35 cellular contexts compared by ENCODE assay signal in the genomic region with DNA sequence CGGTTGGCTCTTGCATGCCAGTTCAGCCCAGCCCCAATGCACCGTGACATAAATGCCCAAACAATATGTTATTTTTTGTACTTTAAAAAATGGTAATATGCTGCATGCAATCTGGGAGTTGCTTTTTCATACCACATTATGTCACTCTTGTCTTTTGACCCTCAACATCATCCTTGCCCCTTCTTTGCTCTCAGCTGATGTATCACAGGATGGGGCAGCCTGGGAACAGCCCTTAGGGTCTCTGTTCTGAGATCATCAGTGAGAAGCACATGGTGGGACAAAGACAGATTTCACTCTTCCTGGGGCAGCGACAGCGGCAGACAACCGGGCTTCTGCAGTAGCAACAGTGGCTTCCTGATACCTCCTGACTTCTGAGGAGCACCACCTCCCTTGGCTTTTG.
"Had no signal": no experiment of that assay in that cellular context is flagged by ENCODE, and none has a peak within 500 bp of the region (broad histone marks: within the 10 kb centered on the region; RNA-seq: fewer than 3 reads in every experiment).

No MANE protein-coding gene starts in this region.

- H3K27ac ChIP-seq: adrenal gland, brain microvascular endothelial cell, VCaP had no signal

- H3K27me3 ChIP-seq: adrenal gland, body of pancreas, breast epithelium had no signal

- H3K4me3 ChIP-seq: adrenal gland, body of pancreas had no signal

- H3K4me1 Mint-ChIP-seq: activated CD4-positive, alpha-beta T cell treated with anti-CD3 and anti-CD28 coated beads, Interleukin-2, amount 10 ng/mL, durations not matched to agents 24 days and 14 days; activated naive CD8-positive, alpha-beta T cell treated with anti-CD3 and anti-CD28 coated beads for 36 hours; activated T-helper 17 cell treated with anti-CD3 and anti-CD28 coated beads, Interleukin-2, amount 50 U/mL, for 72 hours had no signal

- H3K4me1 ChIP-seq: adrenal gland, body of pancreas, breast epithelium had no signal

- H3K27ac Mint-ChIP-seq: activated B cell treated with CpG ODN at 0.5 μM for 24 hours; activated CD4-positive, alpha-beta memory T cell treated with anti-CD3 and anti-CD28 coated beads for 36 hours; activated CD4-positive, alpha-beta T cell treated with anti-CD3 and anti-CD28 coated beads, Interleukin-2, amount 10 ng/mL, durations not matched to agents 24 days and 14 days; activated CD8-positive, alpha-beta T cell treated with anti-CD3 and anti-CD28 coated beads for 36 hours; activated naive CD4-positive, alpha-beta T cell treated with anti-CD3 and anti-CD28 coated beads for 36 hours; activated naive CD4-positive, alpha-beta T cell treated with anti-CD3 and anti-CD28 coated beads, Interleukin-2, amount 50 U/mL, for 72 hours; activated naive CD8-positive, alpha-beta T cell treated with anti-CD3 and anti-CD28 coated beads for 36 hours; activated T-cell treated with anti-CD3 and anti-CD28 coated beads, Interleukin-2, amount 50 U/mL, for 72 hours; activated T-helper 1 cell treated with anti-CD3 and anti-CD28 coated beads, Interleukin-12 subunit alpha, Interleukin-12 subunit beta, Interleukin-2, Interleukin-4 antibody, amounts not matched to agents 30 ng/mL and 10 ng/mL and 1 ng/mL, durations not matched to agents 14 hours and 24 hours and 36 hours; activated T-helper 17 cell treated with anti-CD3 and anti-CD28 coated beads, Interleukin-2, amount 50 U/mL, for 72 hours; T-helper 1 cell treated with Interleukin-12 subunit alpha and Interleukin-12 subunit beta and Interleukin-4 antibody, amounts not matched to agents 30 μg/mL and 1 μg/mL, for 36 hours; T-helper 2 cell treated with Interferon-gamma antibody and Interleukin-4, amounts not matched to agents 5 μg/mL and 100 μg/mL, for 36 hours had no signal

- H3K4me3 Mint-ChIP-seq: activated B cell treated with CpG ODN at 0.5 μM for 24 hours; activated CD4-positive, alpha-beta memory T cell treated with anti-CD3 and anti-CD28 coated beads for 36 hours; activated CD4-positive, alpha-beta T cell treated with anti-CD3 and anti-CD28 coated beads, Interleukin-2, amount 10 ng/mL, durations not matched to agents 24 days and 14 days; activated CD8-positive, alpha-beta T cell treated with anti-CD3 and anti-CD28 coated beads for 36 hours; activated naive CD4-positive, alpha-beta T cell treated with anti-CD3 and anti-CD28 coated beads for 36 hours; activated naive CD8-positive, alpha-beta T cell treated with anti-CD3 and anti-CD28 coated beads for 36 hours; activated T-cell treated with anti-CD3 and anti-CD28 coated beads, Interleukin-2, amount 50 U/mL, for 4 hours; activated T-cell treated with anti-CD3 and anti-CD28 coated beads, Interleukin-2, amount 50 U/mL, for 72 hours; activated T-helper 1 cell treated with anti-CD3 and anti-CD28 coated beads, Interleukin-12 subunit alpha, Interleukin-12 subunit beta, Interleukin-2, Interleukin-4 antibody, amounts not matched to agents 30 ng/mL and 10 ng/mL and 1 ng/mL, durations not matched to agents 14 hours and 24 hours and 36 hours; activated T-helper 17 cell treated with anti-CD3 and anti-CD28 coated beads, Interleukin-2, amount 50 U/mL, for 72 hours; T-helper 1 cell treated with Interleukin-12 subunit alpha and Interleukin-12 subunit beta and Interleukin-4 antibody, amounts not matched to agents 30 μg/mL and 1 μg/mL, for 36 hours; T-helper 2 cell treated with Interferon-gamma antibody and Interleukin-4, amounts not matched to agents 5 μg/mL and 100 μg/mL, for 36 hours had no signal

- H3K36me3 Mint-ChIP-seq: activated CD4-positive, alpha-beta memory T cell treated with anti-CD3 and anti-CD28 coated beads for 36 hours; activated naive CD4-positive, alpha-beta T cell treated with anti-CD3 and anti-CD28 coated beads, Interleukin-2, amount 50 U/mL, for 72 hours; activated naive CD8-positive, alpha-beta T cell treated with anti-CD3 and anti-CD28 coated beads for 36 hours had no signal

- ATAC-seq: activated CD8-positive, alpha-beta T cell treated with anti-CD3 and anti-CD28 coated beads for 36 hours; activated naive CD4-positive, alpha-beta T cell treated with anti-CD3 and anti-CD28 coated beads, Interleukin-2, amount 50 U/mL, for 72 hours; activated T-cell treated with anti-CD3 and anti-CD28 coated beads, Interleukin-2, amount 50 U/mL, for 4 hours; activated T-cell treated with anti-CD3 and anti-CD28 coated beads, Interleukin-2, amount 50 U/mL, for 72 hours; activated T-helper 17 cell treated with anti-CD3 and anti-CD28 coated beads, Interleukin-2, amount 50 U/mL, for 72 hours had no signal

- H3K9me3 Mint-ChIP-seq: activated CD4-positive, alpha-beta T cell treated with anti-CD3 and anti-CD28 coated beads, Interleukin-2, amount 10 ng/mL, durations not matched to agents 24 days and 14 days; activated CD8-positive, alpha-beta T cell treated with anti-CD3 and anti-CD28 coated beads for 36 hours; activated T-helper 1 cell treated with anti-CD3 and anti-CD28 coated beads, Interleukin-12 subunit alpha, Interleukin-12 subunit beta, Interleukin-2, Interleukin-4 antibody, amounts not matched to agents 30 ng/mL and 10 ng/mL and 1 ng/mL, durations not matched to agents 14 hours and 24 hours and 36 hours; activated T-helper 17 cell treated with anti-CD3 and anti-CD28 coated beads, Interleukin-2, amount 50 U/mL, for 72 hours; T-helper 1 cell treated with Interleukin-12 subunit alpha and Interleukin-12 subunit beta and Interleukin-4 antibody, amounts not matched to agents 30 μg/mL and 1 μg/mL, for 36 hours had no signal

- H3K36me3 ChIP-seq: adrenal gland, brain microvascular endothelial cell, breast epithelium had no signal

- DNase-seq: activated B cell treated with CpG ODN at 0.5 μM for 24 hours; activated CD4-positive, alpha-beta memory T cell treated with anti-CD3 and anti-CD28 coated beads for 36 hours; activated CD4-positive, alpha-beta T cell treated with anti-CD3 and anti-CD28 coated beads for 4 hours; activated CD4-positive, alpha-beta T cell treated with anti-CD3 and anti-CD28 coated beads, Interleukin-2, amount 10 ng/mL, durations not matched to agents 24 days and 14 days; activated CD4-positive, alpha-beta T cell treated with anti-CD3 and anti-CD28 coated beads, Interleukin-2, amount 50 U/mL, for 1 hour; activated CD4-positive, alpha-beta T cell treated with anti-CD3 and anti-CD28 coated beads, Interleukin-2, amount 50 U/mL, for 4 hours; activated CD4-positive, CD25-positive, alpha-beta regulatory T cell treated with anti-CD3 and anti-CD28 coated beads, Interleukin-2, amount 50 U/mL, for 72 hours; activated CD8-positive, alpha-beta memory T cell treated with anti-CD3 and anti-CD28 coated beads, Interleukin-2, amount 50 U/mL, for 4 hours; activated CD8-positive, alpha-beta T cell treated with anti-CD3 and anti-CD28 coated beads for 36 hours; activated effector memory CD4-positive, alpha-beta T cell treated with anti-CD3 and anti-CD28 coated beads, Interleukin-2, amount 50 U/mL, for 16 hours; activated gamma-delta T cell treated with Interleukin-2 at 50 U/mL for 16 hours; activated naive CD4-positive, alpha-beta T cell; activated naive CD4-positive, alpha-beta T cell treated with anti-CD3 and anti-CD28 coated beads for 36 hours; activated naive CD4-positive, alpha-beta T cell treated with anti-CD3 and anti-CD28 coated beads, Interleukin-2, amount 50 U/mL, for 16 hours; activated naive CD8-positive, alpha-beta T cell treated with anti-CD3 and anti-CD28 coated beads for 36 hours; activated T-cell treated with anti-CD3 and anti-CD28 coated beads for 4 hours; activated T-cell treated with anti-CD3 and anti-CD28 coated beads, Interleukin-2, amount 50 U/mL, for 1 hour; activated T-cell treated with anti-CD3 and anti-CD28 coated beads, Interleukin-2, amount 50 U/mL, for 4 hours; activated T-cell treated with anti-CD3 and anti-CD28 coated beads, Interleukin-2, amount 50 U/mL, for 72 hours; adrenal gland; amniotic stem cell; aorta; body of pancreas; brain microvascular endothelial cell; central memory CD4-positive, alpha-beta T cell; T-helper 1 cell; T-helper 2 cell; T-helper 9 cell had no signal
